Comparison of ENCODE assay signal across 8 cellular contexts in genomic region chr4:148044889-148045352, GRCh38.
A peak's percentile ranks its signal among the peaks of the same experiment; 100 is the strongest.
DNase-seq lines count a peak whose midpoint lies in the region; ATAC-seq and TF ChIP-seq lines count a peak whose summit lies in the region.

No MANE protein-coding gene starts in this region.

- ATAC-seq in GM21390 (IDR thresholded peaks at IDR 0.05; ENCODE audit: unreplicated experiment) (peak; percentile 96), HG03571 (IDR thresholded peaks at IDR 0.05; ENCODE audit: unreplicated experiment) (peak; percentile 95)

- peak; percentile 13 for TF ChIP-seq CTCF in GM10248 (IDR thresholded peaks at IDR 0.05; ENCODE audit: control extremely low read depth, extremely low read depth, low read depth, missing control alignments)
- peak; percentile 8 for TF ChIP-seq CTCF in foreskin fibroblast (IDR thresholded peaks at IDR 0.05; ENCODE audit: low read depth, low read length)
- no peak for TF ChIP-seq CTCF in coronary artery (IDR thresholded peaks at IDR 0.05)

- POLR2A ChIA-PET in GM10248 (lab: Yijun Ruan, JAX): interaction anchor here (1.0 kb wide), 1 partner anchor 12 kb away, joined by 3 read pairs; no protein-coding TSS in a partner anchor

- DNase-seq in GM10248 (ENCODE audit: extremely low spot score) (peak; percentile 46), foreskin fibroblast (no peak), NCI-H774 (lab: John Stamatoyannopoulos, UW) (no peak), coronary artery (ENCODE audit: low spot score) (no peak), H4 (ENCODE audit: low spot score) (no peak)
- no peak for DNase-seq in stimulated activated CD4-positive, alpha-beta T cell treated with anti-CD3 and anti-CD28 coated beads, Interleukin-2, amount 100 ng/mL, for 48 hours

- no peak overlapping the region for H3K4me3 ChIP-seq in foreskin fibroblast (ENCODE audit: low read depth in 1 of 2, low read length in 2 of 2)
- no peak overlapping the region for H3K4me3 ChIP-seq in coronary artery

- no peak overlapping the region for H3K27ac ChIP-seq in coronary artery

- CTCF ChIA-PET in GM10248 (lab: Yijun Ruan, JAX): interaction anchor here (0.7 to 3.2 kb wide), 10 partner anchors 8 to 114 kb away, joined by 3 to 15 read pairs (median 4); no protein-coding TSS in a partner anchor
